11 cellular contexts compared by ENCODE assay signal in genomic region chr1:51875836-51876235, GRCh38. TPM values are rescaled to one million over a fixed set of nuclear protein-coding genes. Genes with fewer than 3 reads are reported as not detected.
DNase-seq lines count a peak whose midpoint lies in the region; ATAC-seq and TF ChIP-seq lines count a peak whose summit lies in the region.
"Had no signal": no experiment of that assay in that cellular context is flagged by ENCODE, and none has a peak within 500 bp of the region (broad histone marks: within the 10 kb centered on the region; RNA-seq: fewer than 3 reads in every experiment).

No MANE protein-coding gene starts in this region.

- H3K27me3 ChIP-seq in PC-9 (ENCODE audit: insufficient read depth, low read depth) (no peaks in the 10 kb centered on the region), fibroblast of lung (ENCODE audit: control insufficient read depth, insufficient read depth, low read length) (no peaks in the 10 kb centered on the region)

- H4K20me1 ChIP-seq in PC-9 (ENCODE audit: insufficient read depth) (no peaks in the 10 kb centered on the region; the same call in 1 of the 2 replicates), fibroblast of lung (ENCODE audit: control insufficient read depth, extremely low read depth, insufficient read depth, low read length) (no peaks in the 10 kb centered on the region)

- H3K4me1 ChIP-seq in PC-9 (replicated peaks; ENCODE audit: insufficient read depth) (peaks cover 31% of the 10 kb centered on the region), fibroblast of lung (ENCODE audit: control insufficient read depth, extremely low read depth, insufficient read depth, low read length) (peaks cover 2% of the 10 kb centered on the region)
- H3K4me1 ChIP-seq: prostate gland had no signal

- ATAC-seq in activated naive CD4-positive, alpha-beta T cell treated with anti-CD3 and anti-CD28 coated beads, Interleukin-2, amount 50 U/mL, for 72 hours: no peak
- ATAC-seq in stimulated activated naive CD8-positive, alpha-beta T cell treated with anti-CD3 and anti-CD28 coated beads, Interleukin-15, amount 100 ng/mL, for 72 hours: no peak
- no peak for ATAC-seq in HG03045 (IDR thresholded peaks at IDR 0.05; ENCODE audit: unreplicated experiment)
- ATAC-seq: left lobe of liver had no signal

- no TSS peak for BruUV-seq in PC-9 (replicated peaks; lab: Mats Ljungman, UMichigan)

- H3F3A ChIP-seq in PC-9 (ENCODE audit: insufficient read depth, low read depth): peaks cover 13% of the 10 kb centered on the region

- peaks cover 57% of the 10 kb centered on the region for H3K4me1 Mint-ChIP-seq in activated naive CD4-positive, alpha-beta T cell treated with anti-CD3 and anti-CD28 coated beads, Interleukin-2, amount 50 U/mL, for 24 hours
- peaks cover 34% of the 10 kb centered on the region for H3K4me1 Mint-ChIP-seq in stimulated activated naive CD8-positive, alpha-beta T cell treated with anti-CD3 and anti-CD28 coated beads, Interleukin-15, amount 100 ng/mL, for 72 hours

- H3K27me3 Mint-ChIP-seq in activated naive CD4-positive, alpha-beta T cell treated with anti-CD3 and anti-CD28 coated beads, Interleukin-2, amount 50 U/mL, for 24 hours: no peaks in the 10 kb centered on the region
- H3K27me3 Mint-ChIP-seq in stimulated activated naive CD8-positive, alpha-beta T cell treated with anti-CD3 and anti-CD28 coated beads, Interleukin-15, amount 100 ng/mL, for 72 hours: no peaks in the 10 kb centered on the region

- peak overlapping the region; percentile 78 for H3K4me3 Mint-ChIP-seq in activated naive CD4-positive, alpha-beta T cell treated with anti-CD3 and anti-CD28 coated beads, Interleukin-2, amount 50 U/mL, for 24 hours
- peak overlapping the region; percentile 68 to 71 for H3K4me3 Mint-ChIP-seq in stimulated activated naive CD8-positive, alpha-beta T cell treated with anti-CD3 and anti-CD28 coated beads, Interleukin-15, amount 100 ng/mL, for 72 hours

- intact Hi-C loops in PC-9 (cut with micrococcal nuclease; ENCODE audit: unreplicated experiment): loop anchor here (5.0 kb wide), 1 partner anchor 309 kb away; no protein-coding TSS in a partner anchor

- CTCF ChIA-PET in PC-9 (lab: Charles Lee): interaction anchor here (1.3 kb wide), 1 partner anchor 21 kb away, joined by 5 read pairs; no protein-coding TSS in a partner anchor

- no peak for TF ChIP-seq CTCF in PC-9 (conservative IDR thresholded peaks at IDR 0.05)
- no peak for TF ChIP-seq CTCF in fibroblast of lung (conservative IDR thresholded peaks at IDR 0.05 in 1 of 2, IDR thresholded peaks at IDR 0.05 in 1 of 2; ENCODE audit: low read depth in 1 of 2, low read length in 2 of 2)

- H3K4me3 ChIP-seq in PC-9 (peak overlapping the region; percentile 98; the same call in 1 of the 2 replicates), fibroblast of lung (replicated peaks in 1 of 4; ENCODE audit: control extremely low read depth in 1 of 4, insufficient read depth in 1 of 4, low read depth in 3 of 4, low read length in 4 of 4) (peak overlapping the region in 2 of 4 experiments; percentile 1 to 100)
- H3K4me3 ChIP-seq: prostate gland had no signal

- no peaks in the 10 kb centered on the region; the same call in 1 of the 2 replicates for H3K36me3 ChIP-seq in PC-9 (ENCODE audit: low read depth)
- H3K36me3 ChIP-seq in fibroblast of lung (ENCODE audit: control insufficient read depth, insufficient read depth, low read length): peaks cover 1% of the 10 kb centered on the region
- H3K36me3 ChIP-seq: prostate gland had no signal

- no peak overlapping the region for H3K27ac Mint-ChIP-seq in activated naive CD4-positive, alpha-beta T cell treated with anti-CD3 and anti-CD28 coated beads, Interleukin-2, amount 50 U/mL, for 24 hours
- peak overlapping the region in 1 of 2 donors; percentile 39 for H3K27ac Mint-ChIP-seq in activated naive CD4-positive, alpha-beta T cell treated with anti-CD3 and anti-CD28 coated beads, Interleukin-2, amount 50 U/mL, for 72 hours
- no peak overlapping the region for H3K27ac Mint-ChIP-seq in stimulated activated naive CD8-positive, alpha-beta T cell treated with anti-CD3 and anti-CD28 coated beads, Interleukin-15, amount 100 ng/mL, for 72 hours

- no peak overlapping the region for H3K9ac ChIP-seq in fibroblast of lung (ENCODE audit: insufficient read depth, low read length)

- peaks cover 14% of the 10 kb centered on the region for H3K36me3 Mint-ChIP-seq in activated naive CD4-positive, alpha-beta T cell treated with anti-CD3 and anti-CD28 coated beads, Interleukin-2, amount 50 U/mL, for 24 hours
- peaks cover 0 to 11% of the 10 kb centered on the region in 2 donors for H3K36me3 Mint-ChIP-seq in activated naive CD4-positive, alpha-beta T cell treated with anti-CD3 and anti-CD28 coated beads, Interleukin-2, amount 50 U/mL, for 72 hours

- H3K79me2 ChIP-seq in PC-9 (ENCODE audit: low read depth): peaks cover 75% of the 10 kb centered on the region
- peaks cover 73% of the 10 kb centered on the region for H3K79me2 ChIP-seq in fibroblast of lung (ENCODE audit: control insufficient read depth, insufficient read depth, low read length)

- H3K9me3 ChIP-seq in PC-9 (ENCODE audit: insufficient read depth, low read depth) (no peaks in the 10 kb centered on the region), fibroblast of lung (ENCODE audit: control insufficient read depth, insufficient read depth, low read depth, low read length) (no peaks in the 10 kb centered on the region)
- H3K9me3 ChIP-seq: prostate gland had no signal

- H2AFZ ChIP-seq in PC-9 (no peak overlapping the region), fibroblast of lung (ENCODE audit: low read length) (no peak overlapping the region)

- POLR2A ChIA-PET in PC-9 (lab: Charles Lee; ENCODE audit: unreplicated experiment): interaction anchor here (0.6 to 1.1 kb wide), 2 partner anchors 35 to 1183 kb away, joined by 4 to 10 read pairs; no protein-coding TSS in a partner anchor

- H3K4me2 ChIP-seq in PC-9: peak overlapping the region; percentile 90
- peak overlapping the region; percentile 70 for H3K4me2 ChIP-seq in fibroblast of lung (ENCODE audit: extremely low read depth, insufficient read depth, low read length)

- DNase-seq in activated naive CD4-positive, alpha-beta T cell treated with anti-CD3 and anti-CD28 coated beads, Interleukin-2, amount 50 U/mL, for 72 hours (ENCODE audit: low spot score in 2 of 2): no peak
- no peak for DNase-seq in PC-9
- no peak for DNase-seq in fibroblast of lung (ENCODE audit: low read depth in 2 of 2)
- no peak for DNase-seq in stimulated activated naive CD8-positive, alpha-beta T cell treated with anti-CD3 and anti-CD28 coated beads, Interleukin-15, amount 100 ng/mL, for 72 hours
- DNase-seq in medulla oblongata (ENCODE audit: extremely low spot score): no peak
- DNase-seq in SK-N-DZ (ENCODE audit: low spot score): no peak
- DNase-seq: NCI-H187 treated with DMSO at 0.1 percent for 48 hours had no signal

- no peaks in the 10 kb centered on the region for H3K9me3 Mint-ChIP-seq in activated naive CD4-positive, alpha-beta T cell treated with anti-CD3 and anti-CD28 coated beads, Interleukin-2, amount 50 U/mL, for 24 hours
- H3K9me3 Mint-ChIP-seq in activated naive CD4-positive, alpha-beta T cell treated with anti-CD3 and anti-CD28 coated beads, Interleukin-2, amount 50 U/mL, for 72 hours: no peaks in the 10 kb centered on the region
- no peaks in the 10 kb centered on the region for H3K9me3 Mint-ChIP-seq in stimulated activated naive CD8-positive, alpha-beta T cell treated with anti-CD3 and anti-CD28 coated beads, Interleukin-15, amount 100 ng/mL, for 72 hours

- H3K27ac ChIP-seq in PC-9 (no peak overlapping the region), fibroblast of lung (ENCODE audit: insufficient read depth, low read length) (no peak overlapping the region)
- H3K27ac ChIP-seq: prostate gland had no signal

- no peaks in the 10 kb centered on the region for H3K9me2 ChIP-seq in PC-9 (ENCODE audit: insufficient read depth)

RNA-seq across cellular contexts. Expression of gene NRDC, which starts 2.7 kb away (rescaled TPM):
- 100 to 1,000 TPM; 132 to 163 TPM for total RNA-seq in activated naive CD4-positive, alpha-beta T cell treated with anti-CD3 and anti-CD28 coated beads, Interleukin-2, amount 50 U/mL, for 72 hours
- total RNA-seq in PC-9 (2021): 217 and 219 TPM in 2 replicates
- 79.1 and 116 TPM in 2 replicates for total RNA-seq in fibroblast of lung
- 136 and 142 TPM in 2 replicates for polyA plus RNA-seq in fibroblast of lung
- polyA plus RNA-seq in fibroblast of lung (2012): 167 and 185 TPM in 2 replicates
- polyA minus RNA-seq in fibroblast of lung (ENCODE audit: low replicate concordance): 134 and 202 TPM in 2 replicates
- 37.5 and 45.2 TPM in 2 replicates for polyA plus RNA-seq in SK-N-DZ (2014; cell fraction: cytosol; rRNA removed)
- polyA plus RNA-seq in SK-N-DZ (2014; cell fraction: nucleus; rRNA removed): 70.6 and 131 TPM in 2 replicates
